ENCODE assay signal across 28 cellular contexts in genomic region chr14:34845869-34846268, GRCh38.
"Had no signal": no experiment of that assay in that cellular context is flagged by ENCODE, and none has a peak within 500 bp of the region (broad histone marks: within the 10 kb centered on the region; RNA-seq: fewer than 3 reads in every experiment).

No MANE protein-coding gene starts in this region.

- H3K36me3 Mint-ChIP-seq: natural killer cell had no signal

- H3K9me3 ChIP-seq: neutrophil, pancreas, prostate gland, right lobe of liver, sigmoid colon, suprapubic skin, testis, tibial artery, transverse colon, upper lobe of right lung, uterus had no signal

- ATAC-seq: naive thymus-derived CD4-positive, alpha-beta T cell; natural killer cell; pancreas; right cardiac atrium; right lobe of liver; stimulated activated memory B cell treated with anti-CD40 and anti-IgM and Interleukin-4, amounts not matched to agents 10 μg/mL and 1 μg/mL and 100 μg/mL, for 72 hours; stimulated activated naive CD8-positive, alpha-beta T cell treated with anti-CD3 and anti-CD28 coated beads, Interleukin-15, amount 100 ng/mL, for 72 hours; stimulated activated naive CD8-positive, alpha-beta T cell treated with anti-CD3 and anti-CD28 coated beads, Interleukin-15, Interleukin-2, amounts not matched to agents 100 U/mL and 50 U/mL, for 24 hours; upper lobe of right lung had no signal

- H3K27me3 ChIP-seq: neutrophil, pancreas, right lobe of liver, sigmoid colon, suprapubic skin, testis, tibial artery, transverse colon, upper lobe of right lung, uterus had no signal

- H3K27ac Mint-ChIP-seq: nephron progenitor cell; stimulated activated memory B cell treated with anti-CD40 and anti-IgM and Interleukin-4, amounts not matched to agents 10 μg/mL and 1 μg/mL and 100 μg/mL, for 72 hours; type B pancreatic cell had no signal

- H3K36me3 ChIP-seq: neutrophil, pancreas, prostate gland, right lobe of liver, sigmoid colon, uterus had no signal

- H3K4me1 ChIP-seq: prostate gland, uterus had no signal

- H3K27me3 Mint-ChIP-seq: naive thymus-derived CD4-positive, alpha-beta T cell; stimulated activated memory B cell treated with anti-CD40 and anti-IgM and Interleukin-4, amounts not matched to agents 10 μg/mL and 1 μg/mL and 100 μg/mL, for 72 hours; stimulated activated naive CD8-positive, alpha-beta T cell treated with anti-CD3 and anti-CD28 coated beads, Interleukin-15, amount 100 ng/mL, for 72 hours; type B pancreatic cell had no signal

- H3K4me3 Mint-ChIP-seq: naive thymus-derived CD4-positive, alpha-beta T cell; natural killer cell; nephron progenitor cell; neural crest cell; stimulated activated memory B cell treated with anti-CD40 and anti-IgM and Interleukin-4, amounts not matched to agents 10 μg/mL and 1 μg/mL and 100 μg/mL, for 72 hours; stimulated activated naive CD8-positive, alpha-beta T cell treated with anti-CD3 and anti-CD28 coated beads, Interleukin-15, amount 100 ng/mL, for 72 hours; type B pancreatic cell had no signal

- DNase-seq: naive thymus-derived CD4-positive, alpha-beta T cell; natural killer cell; nephron progenitor cell; nucleus accumbens; pancreas; right cardiac atrium; right lobe of liver; sigmoid colon; small intestine; stimulated activated CD4-positive, alpha-beta T cell treated with anti-CD3 and anti-CD28 coated beads, Interleukin-15, amount 100 ng/mL, for 24 hours; stimulated activated CD4-positive, alpha-beta T cell treated with anti-CD3 and anti-CD28 coated beads, Interleukin-2, amount 100 ng/mL, for 24 hours; stimulated activated CD4-positive, alpha-beta T cell treated with anti-CD3 and anti-CD28 coated beads, Interleukin-2, amount 100 ng/mL, for 48 hours; stimulated activated CD4-positive, alpha-beta T cell treated with anti-CD3 and anti-CD28 coated beads, Interleukin-4, amount 100 ng/mL, for 24 hours; stimulated activated naive CD4-positive, alpha-beta T cell; stimulated activated naive CD8-positive, alpha-beta T cell treated with anti-CD3 and anti-CD28 coated beads, Interleukin-15, amount 100 ng/mL, for 72 hours; stimulated activated naive CD8-positive, alpha-beta T cell treated with anti-CD3 and anti-CD28 coated beads, Interleukin-15, Interleukin-2, amounts not matched to agents 100 U/mL and 50 U/mL, for 24 hours; substantia nigra; testis; tibial artery; transverse colon; upper lobe of right lung; uterus had no signal

- H3K9me3 Mint-ChIP-seq: naive thymus-derived CD4-positive, alpha-beta T cell; natural killer cell; nephron progenitor cell; stimulated activated memory B cell treated with anti-CD40 and anti-IgM and Interleukin-4, amounts not matched to agents 10 μg/mL and 1 μg/mL and 100 μg/mL, for 72 hours; stimulated activated naive CD8-positive, alpha-beta T cell treated with anti-CD3 and anti-CD28 coated beads, Interleukin-15, amount 100 ng/mL, for 72 hours; type B pancreatic cell had no signal

- H3K4me3 ChIP-seq: pancreas, prostate gland, right lobe of liver, sigmoid colon, suprapubic skin, testis, tibial artery, transverse colon, upper lobe of right lung, uterus had no signal

- H3K4me1 Mint-ChIP-seq: nephron progenitor cell had no signal

- H3K27ac ChIP-seq: neutrophil, pancreas, prostate gland, right lobe of liver, sigmoid colon, suprapubic skin, testis, tibial artery, transverse colon, upper lobe of right lung, uterus had no signal
